Comparison of ENCODE assay signal across 26 cellular contexts in genomic region chr7:23016345-23017253, GRCh38. TPM values are rescaled to one million over a fixed set of nuclear protein-coding genes. Genes with fewer than 3 reads are reported as not detected.
DNase-seq lines count a peak whose midpoint lies in the region; ATAC-seq, FAIRE-seq and TF ChIP-seq lines count a peak whose summit lies in the region.
"Had no signal": no experiment of that assay in that cellular context is flagged by ENCODE, and none has a peak within 500 bp of the region (broad histone marks: within the 10 kb centered on the region; RNA-seq: fewer than 3 reads in every experiment).

No MANE protein-coding gene starts in this region.

- H2AFZ ChIP-seq in Karpas-422 (ENCODE audit: low read length) (0 out of 2 replicates have a peak overlapping the region, but pooled peaks have one; percentile 37), GM12878 (ENCODE audit: control insufficient read depth, low read depth, low read length) (peak overlapping the region; percentile 68)

- DNase-seq in activated CD4-positive, alpha-beta T cell treated with anti-CD3 and anti-CD28 coated beads, Interleukin-2, amount 10 ng/mL, durations not matched to agents 24 days and 14 days = peak; percentile 56
- DNase-seq in activated CD4-positive, alpha-beta T cell treated with anti-CD3 and anti-CD28 coated beads for 36 hours = no peak
- DNase-seq in Karpas-422 = no peak
- DNase-seq in GM12878 (ENCODE audit: low read depth, low spot score) = no peak
- no peak for DNase-seq in gastrocnemius medialis
- no peak for DNase-seq in COLO668 (lab: John Stamatoyannopoulos, UW; ENCODE audit: unreplicated experiment)
- DNase-seq in Kasumi-1 (lab: John Stamatoyannopoulos, UW) = no peak
- DNase-seq: activated CD8-positive, alpha-beta memory T cell treated with anti-CD3 and anti-CD28 coated beads, Interleukin-2, amount 50 U/mL, for 48 hours; activated gamma-delta T cell treated with Interleukin-2 at 50 U/mL for 16 hours; anterior cingulate cortex; C1 segment of cervical spinal cord; DMS153; endodermal cell; mesendoderm; NCI-H1048; NCI-H2029 treated with DMSO at 0.1 percent for 48 hours; NCI-H510A treated with DMSO at 0.1 percent for 48 hours; SHP77; stimulated activated CD4-positive, alpha-beta T cell treated with anti-CD3 and anti-CD28 coated beads, Interleukin-4, amount 100 ng/mL, for 24 hours had no signal

- CTCF ChIA-PET in activated CD4-positive, alpha-beta T cell treated with anti-CD3 and anti-CD28 coated beads for 36 hours (lab: Charles Lee) = interaction anchor here (1.7 to 6.3 kb wide), 2 partner anchors 10 to 38 kb away, joined by 5 to 34 read pairs; no protein-coding TSS in a partner anchor
- CTCF ChIA-PET in GM12878 (lab: Yijun Ruan, JAX) = interaction anchor here (0.9 to 2.7 kb wide), 4 partner anchors 8 to 161 kb away, joined by 3 to 23 read pairs (median 6); no protein-coding TSS in a partner anchor

- H3K79me2 ChIP-seq in Karpas-422 (ENCODE audit: low read length) (no peaks in the 10 kb centered on the region), GM12878 (ENCODE audit: control insufficient read depth, insufficient read depth, low read length) (peaks cover 23% of the 10 kb centered on the region)

- H3K36me3 Mint-ChIP-seq in activated CD4-positive, alpha-beta T cell treated with anti-CD3 and anti-CD28 coated beads, Interleukin-2, amount 10 ng/mL, durations not matched to agents 24 days and 14 days (ENCODE audit: low read depth) = peaks cover 2% of the 10 kb centered on the region
- H3K36me3 Mint-ChIP-seq in activated CD4-positive, alpha-beta T cell treated with anti-CD3 and anti-CD28 coated beads for 36 hours (ENCODE audit: low read depth) = no peaks in the 10 kb centered on the region
- H3K36me3 Mint-ChIP-seq in stimulated activated memory B cell treated with anti-CD40 and anti-IgM and Interleukin-4, amounts not matched to agents 10 μg/mL and 1 μg/mL and 100 μg/mL, for 72 hours = no peaks in the 10 kb centered on the region
- H3K36me3 Mint-ChIP-seq: natural killer cell treated with Interleukin-12 subunit alpha and Interleukin-12 subunit beta and Interleukin-15 and Interleukin-18, amount 100 ng/mL, for 72 hours had no signal

- H3K9ac ChIP-seq in Karpas-422 (ENCODE audit: low read length) (no peak overlapping the region), GM12878 (ENCODE audit: control insufficient read depth, insufficient read depth, low read length) (no peak overlapping the region)

- peaks cover 15% of the 10 kb centered on the region for H3K9me3 Mint-ChIP-seq in activated CD4-positive, alpha-beta T cell treated with anti-CD3 and anti-CD28 coated beads, Interleukin-2, amount 10 ng/mL, durations not matched to agents 24 days and 14 days
- no peaks in the 10 kb centered on the region for H3K9me3 Mint-ChIP-seq in activated CD4-positive, alpha-beta T cell treated with anti-CD3 and anti-CD28 coated beads for 36 hours (ENCODE audit: low read depth)
- H3K9me3 Mint-ChIP-seq in stimulated activated memory B cell treated with anti-CD40 and anti-IgM and Interleukin-4, amounts not matched to agents 10 μg/mL and 1 μg/mL and 100 μg/mL, for 72 hours = peaks cover 9% of the 10 kb centered on the region
- H3K9me3 Mint-ChIP-seq: central memory CD8-positive, alpha-beta T cell; endodermal cell; natural killer cell treated with Interleukin-12 subunit alpha and Interleukin-12 subunit beta and Interleukin-15 and Interleukin-18, amount 100 ng/mL, for 72 hours had no signal

- H3K4me3 ChIP-seq in Karpas-422 (ENCODE audit: low read length) = no peak overlapping the region
- no peak overlapping the region for H3K4me3 ChIP-seq in GM12878
- no peak overlapping the region for H3K4me3 ChIP-seq in gastrocnemius medialis
- H3K4me3 ChIP-seq: skin epidermis, suprapubic skin had no signal

- no TSS peak for BruUV-seq in GM12878 (replicated peaks; lab: Mats Ljungman, UMichigan)

- ATAC-seq in activated CD4-positive, alpha-beta T cell treated with anti-CD3 and anti-CD28 coated beads for 36 hours = no peak
- no peak for ATAC-seq in GM12878
- ATAC-seq in stimulated activated memory B cell treated with anti-CD40 and anti-IgM and Interleukin-4, amounts not matched to agents 10 μg/mL and 1 μg/mL and 100 μg/mL, for 72 hours = no peak
- ATAC-seq in gastrocnemius medialis = no peak
- ATAC-seq: natural killer cell treated with Interleukin-12 subunit alpha and Interleukin-12 subunit beta and Interleukin-15 and Interleukin-18, amount 100 ng/mL, for 72 hours had no signal

- H3K27me3 Mint-ChIP-seq in activated CD4-positive, alpha-beta T cell treated with anti-CD3 and anti-CD28 coated beads, Interleukin-2, amount 10 ng/mL, durations not matched to agents 24 days and 14 days = no peaks in the 10 kb centered on the region
- H3K27me3 Mint-ChIP-seq in activated CD4-positive, alpha-beta T cell treated with anti-CD3 and anti-CD28 coated beads for 36 hours = peaks cover 3% of the 10 kb centered on the region
- H3K27me3 Mint-ChIP-seq in stimulated activated memory B cell treated with anti-CD40 and anti-IgM and Interleukin-4, amounts not matched to agents 10 μg/mL and 1 μg/mL and 100 μg/mL, for 72 hours = no peaks in the 10 kb centered on the region
- H3K27me3 Mint-ChIP-seq: central memory CD8-positive, alpha-beta T cell; progenitor cell of endocrine pancreas had no signal

- TF ChIP-seq EP300 in GM12878 (IDR thresholded peaks at IDR 0.05; ENCODE audit: borderline replicate concordance in 1 of 2, control insufficient read depth in 1 of 2, low read depth in 2 of 2, low read length in 2 of 2) = no peak

- no peaks in the 10 kb centered on the region for H3K9me3 ChIP-seq in Karpas-422 (ENCODE audit: low read length)
- H3K9me3 ChIP-seq in GM12878 (replicated peaks; ENCODE audit: control insufficient read depth, insufficient read depth, low read length) = no peaks in the 10 kb centered on the region; the same call in 2 of the 3 replicates
- H3K9me3 ChIP-seq in gastrocnemius medialis = no peaks in the 10 kb centered on the region
- H3K9me3 ChIP-seq: suprapubic skin had no signal

- intact Hi-C loops in activated CD4-positive, alpha-beta T cell treated with anti-CD3 and anti-CD28 coated beads, Interleukin-2, amount 10 ng/mL, durations not matched to agents 24 days and 14 days (cut with micrococcal nuclease) = no loop called here
- intact Hi-C loops in activated CD4-positive, alpha-beta T cell treated with anti-CD3 and anti-CD28 coated beads for 36 hours (cut with DNase I, micrococcal nuclease) = no loop called here
- intact Hi-C loops in GM12878 (cut with micrococcal nuclease; ENCODE audit: unreplicated experiment) (no loop called here), gastrocnemius medialis (cut with DNase I; ENCODE audit: low total_unique reads) (no loop called here)

- H3K27ac ChIP-seq in Karpas-422 (ENCODE audit: low read length) (no peak overlapping the region), GM12878 (ENCODE audit: control insufficient read depth, insufficient read depth) (no peak overlapping the region), gastrocnemius medialis (no peak overlapping the region)
- H3K27ac ChIP-seq: suprapubic skin had no signal

- in situ Hi-C loops in GM12878 (cut with MboI) = loop anchor here (10.0 kb wide), 1 partner anchor 1072 kb away; the partner anchor contains the start of gene CDCA7L
- in situ Hi-C loops in gastrocnemius medialis (cut with MboI; ENCODE audit: low sequenced_read_pairs in 4 of 4) = no loop called here

- H3K9me2 ChIP-seq in Karpas-422 (replicated peaks; ENCODE audit: insufficient read depth, low read length) = no peaks in the 10 kb centered on the region; the same call in 1 of the 2 replicates

- no peaks in the 10 kb centered on the region for H3K27me3 ChIP-seq in Karpas-422 (ENCODE audit: low read length)
- no peaks in the 10 kb centered on the region for H3K27me3 ChIP-seq in GM12878 (replicated peaks in 1 of 2; ENCODE audit: control insufficient read depth in 2 of 2, insufficient read depth in 2 of 2, low read length in 1 of 2)
- no peaks in the 10 kb centered on the region for H3K27me3 ChIP-seq in gastrocnemius medialis
- H3K27me3 ChIP-seq: suprapubic skin had no signal

- H3K4me3 Mint-ChIP-seq in activated CD4-positive, alpha-beta T cell treated with anti-CD3 and anti-CD28 coated beads, Interleukin-2, amount 10 ng/mL, durations not matched to agents 24 days and 14 days = no peak overlapping the region
- H3K4me3 Mint-ChIP-seq in activated CD4-positive, alpha-beta T cell treated with anti-CD3 and anti-CD28 coated beads for 36 hours = no peak overlapping the region
- H3K4me3 Mint-ChIP-seq in stimulated activated memory B cell treated with anti-CD40 and anti-IgM and Interleukin-4, amounts not matched to agents 10 μg/mL and 1 μg/mL and 100 μg/mL, for 72 hours = no peak overlapping the region
- H3K4me3 Mint-ChIP-seq: central memory CD8-positive, alpha-beta T cell; endodermal cell; natural killer cell treated with Interleukin-12 subunit alpha and Interleukin-12 subunit beta and Interleukin-15 and Interleukin-18, amount 100 ng/mL, for 72 hours had no signal

- no peaks in the 10 kb centered on the region; the same call in 1 of the 2 replicates for H4K20me1 ChIP-seq in Karpas-422 (ENCODE audit: insufficient read depth, low read depth, low read length)
- no peaks in the 10 kb centered on the region for H4K20me1 ChIP-seq in GM12878 (ENCODE audit: control insufficient read depth, insufficient read depth)

- RAD21 ChIA-PET in GM12878 (lab: Charles Lee; ENCODE audit: unreplicated experiment) = interaction anchor here (1.0 to 1.8 kb wide), 2 partner anchors 20 to 23 kb away, joined by 3 to 4 read pairs; no protein-coding TSS in a partner anchor

- no peak for FAIRE-seq in GM12878 (lab: Jason Lieb, UNC)
- FAIRE-seq: islet of Langerhans had no signal

- H3K4me1 Mint-ChIP-seq in activated CD4-positive, alpha-beta T cell treated with anti-CD3 and anti-CD28 coated beads, Interleukin-2, amount 10 ng/mL, durations not matched to agents 24 days and 14 days = peaks cover 43% of the 10 kb centered on the region
- peaks cover 35% of the 10 kb centered on the region for H3K4me1 Mint-ChIP-seq in activated CD4-positive, alpha-beta T cell treated with anti-CD3 and anti-CD28 coated beads for 36 hours
- peaks cover 47% of the 10 kb centered on the region for H3K4me1 Mint-ChIP-seq in stimulated activated memory B cell treated with anti-CD40 and anti-IgM and Interleukin-4, amounts not matched to agents 10 μg/mL and 1 μg/mL and 100 μg/mL, for 72 hours

- POLR2A ChIA-PET in activated CD4-positive, alpha-beta T cell treated with anti-CD3 and anti-CD28 coated beads for 36 hours (lab: Charles Lee) = interaction anchor here (0.6 kb wide), 1 partner anchor 1791 kb away, joined by 3 read pairs; no protein-coding TSS in a partner anchor
- POLR2A ChIA-PET in GM12878 (lab: Charles Lee) = interaction anchor here (0.6 to 2.0 kb wide), 8 partner anchors 14 to 303 kb away, joined by 3 to 6 read pairs (median 4); no protein-coding TSS in a partner anchor

- TF ChIP-seq CTCF in GM12878 (IDR thresholded peaks at IDR 0.05 in 2 of 3, conservative IDR thresholded peaks at IDR 0.05 in 1 of 3; ENCODE audit: control insufficient read depth in 2 of 3, extremely low read depth in 1 of 3, insufficient read depth in 1 of 3, low read depth in 3 of 3, low read length in 3 of 3) (no peak), gastrocnemius medialis (IDR thresholded peaks at IDR 0.05 in 4 of 5, conservative IDR thresholded peaks at IDR 0.05 in 1 of 5) (no peak)

- whole genome bisulfite sequencing in GM12878 (ENCODE audit: insufficient coverage, insufficient replicate concordance, low lambda C conversion rate, missing lambda C conversion rate) = 96% methylated on average over 9 of the region's 9 CpGs

- H3K36me3 ChIP-seq in Karpas-422 (ENCODE audit: insufficient read depth, low read length) (no peaks in the 10 kb centered on the region), GM12878 (ENCODE audit: control insufficient read depth in 2 of 2, insufficient read depth in 2 of 2, low read length in 1 of 2) (no peaks in the 10 kb centered on the region), gastrocnemius medialis (no peaks in the 10 kb centered on the region)
- H3K36me3 ChIP-seq: suprapubic skin had no signal

- peak overlapping the region; percentile 39 for H3K27ac Mint-ChIP-seq in activated CD4-positive, alpha-beta T cell treated with anti-CD3 and anti-CD28 coated beads, Interleukin-2, amount 10 ng/mL, durations not matched to agents 24 days and 14 days
- no peak overlapping the region for H3K27ac Mint-ChIP-seq in activated CD4-positive, alpha-beta T cell treated with anti-CD3 and anti-CD28 coated beads for 36 hours
- peak overlapping the region; percentile 41 for H3K27ac Mint-ChIP-seq in stimulated activated memory B cell treated with anti-CD40 and anti-IgM and Interleukin-4, amounts not matched to agents 10 μg/mL and 1 μg/mL and 100 μg/mL, for 72 hours
- H3K27ac Mint-ChIP-seq: endodermal cell, progenitor cell of endocrine pancreas had no signal

- no peak for TF ChIP-seq POLR2A in GM12878 (IDR thresholded peaks at IDR 0.05; ENCODE audit: low read depth, low read length)
- TF ChIP-seq POLR2A in gastrocnemius medialis (IDR thresholded peaks at IDR 0.05) = no peak

- no peak overlapping the region for H3K4me2 ChIP-seq in Karpas-422 (ENCODE audit: low read depth, low read length, poor library complexity, severe bottlenecking)
- H3K4me2 ChIP-seq in GM12878 (ENCODE audit: control insufficient read depth, insufficient read depth) = peak overlapping the region; percentile 34

- TF ChIP-seq RAD21 in GM12878 (IDR thresholded peaks at IDR 0.05; ENCODE audit: insufficient read depth, low read depth, low read length) = no peak

- SMC1A ChIA-PET in GM12878 (lab: Charles Lee; ENCODE audit: uncharacterized antibody, unreplicated experiment) = interaction anchor here (0.7 to 4.5 kb wide), 10 partner anchors 8 to 579 kb away, joined by 3 to 27 read pairs (median 4); no protein-coding TSS in a partner anchor

- H3K4me1 ChIP-seq in Karpas-422 (ENCODE audit: low read length) = peaks cover 15% of the 10 kb centered on the region
- H3K4me1 ChIP-seq in GM12878 (ENCODE audit: control insufficient read depth, insufficient read depth, low read length) = peaks cover 18% of the 10 kb centered on the region
- H3K4me1 ChIP-seq in gastrocnemius medialis = peaks cover 17 to 18% of the 10 kb centered on the region in 2 donors

RNA-seq across cellular contexts. Expression of gene HYCC1, which starts 2.7 kb away (rescaled TPM):
- 33.7 and 41.5 TPM in 2 replicates for total RNA-seq in activated CD4-positive, alpha-beta T cell treated with anti-CD3 and anti-CD28 coated beads, Interleukin-2, amount 10 ng/mL, durations not matched to agents 24 days and 14 days
- 10 to 100 TPM; 19.2 to 23.9 TPM for total RNA-seq in activated CD4-positive, alpha-beta T cell treated with anti-CD3 and anti-CD28 coated beads for 36 hours
- total RNA-seq in Karpas-422 (2014; rRNA removed; shearing (Covaris generic); ENCODE audit: low replicate concordance) = 2.9 and 3.4 TPM in 2 replicates
- total RNA-seq in GM12878 (2013; cell fraction: nucleolus; rRNA removed) = 70.6 and 80.3 TPM in 2 replicates
- total RNA-seq in GM12878 (2014; rRNA removed) (24.2 and 25.1 TPM in 2 replicates), GM12878 (2014; rRNA removed; fragmentation: Illumina TruSeq; extraction: Trizol) (25.6 and 28.6 TPM in 2 replicates), GM12878 (2021) (45.7 and 47.3 TPM in 2 replicates), gastrocnemius medialis (100 to 1,000 TPM in 1 of 4 donors, 10 to 100 TPM in 3; 26.9 to 147 (median 72.0) TPM)
- 6.7 TPM for polyA plus RNA-seq in GM12878 (2011; ENCODE audit: low read depth)
- polyA plus RNA-seq in GM12878 (2011; rRNA removed) (37.7 and 63.4 TPM in 2 replicates), GM12878 (2014; fragmentation: Illumina TruSeq; extraction: Trizol) (34.0 and 40.5 TPM in 2 replicates), GM12878 (2014; fragmentation: Nextera tagmentation; extraction: Ambion mirVana) (1 to 10 TPM; 8.5 to 9.9 TPM), GM12878 (2014; rRNA removed) (22.1 and 24.8 TPM in 2 replicates), GM12878 (2016; fragmentation: Nextera tagmentation; extraction: Ambion mirVana) (10 to 100 TPM; 55.9 to 62.9 TPM)
- 18.6 and 25.1 TPM in 2 replicates for polyA plus RNA-seq in GM12878 (2011; cell fraction: cytosol; rRNA removed)
- 29.6 and 33.1 TPM in 2 replicates for polyA plus RNA-seq in GM12878 (2011; cell fraction: nucleus; rRNA removed)
- polyA plus RNA-seq in GM12878 (2012) = 15.8 and 17.4 TPM in 2 replicates
- polyA minus RNA-seq in GM12878 (2011; rRNA and poly(A)+ RNA removed) = 31.7 and 46.2 TPM in 2 replicates
- polyA minus RNA-seq in GM12878 (2011; cell fraction: cytosol; rRNA and poly(A)+ RNA removed) = 16.4 and 21.9 TPM in 2 replicates
- 32.6 and 46.3 TPM in 2 replicates for polyA minus RNA-seq in GM12878 (2011; cell fraction: nucleus; rRNA and poly(A)+ RNA removed)
